1 cellular context compared by ENCODE assay signal in the genomic region with DNA sequence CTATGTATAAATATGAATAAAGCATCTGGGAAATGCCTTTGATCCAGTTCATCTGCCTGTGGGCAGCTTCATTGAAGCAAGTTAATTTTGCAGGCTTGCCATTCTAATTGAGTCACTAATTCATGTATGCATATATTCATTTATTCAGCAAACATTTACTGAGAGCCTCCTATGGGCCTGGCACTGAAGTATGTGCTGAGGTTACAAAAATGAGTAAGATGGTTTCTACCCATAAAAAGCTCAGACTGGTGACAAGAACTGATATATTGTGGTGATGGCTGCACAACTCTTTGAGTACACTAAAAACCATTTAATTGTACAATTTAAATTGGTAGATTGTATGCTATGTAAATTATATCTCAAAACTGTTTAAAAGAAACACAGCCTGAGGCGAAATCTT.
TF ChIP-seq lines count a peak whose summit lies in the region.

No MANE protein-coding gene starts in this region.

TF ChIP-seq in GM23338, 12 proteins besides CTCF, POLR2A, EP300 and RAD21 (continued from another document):
- TF ChIP-seq, protein P1, sequence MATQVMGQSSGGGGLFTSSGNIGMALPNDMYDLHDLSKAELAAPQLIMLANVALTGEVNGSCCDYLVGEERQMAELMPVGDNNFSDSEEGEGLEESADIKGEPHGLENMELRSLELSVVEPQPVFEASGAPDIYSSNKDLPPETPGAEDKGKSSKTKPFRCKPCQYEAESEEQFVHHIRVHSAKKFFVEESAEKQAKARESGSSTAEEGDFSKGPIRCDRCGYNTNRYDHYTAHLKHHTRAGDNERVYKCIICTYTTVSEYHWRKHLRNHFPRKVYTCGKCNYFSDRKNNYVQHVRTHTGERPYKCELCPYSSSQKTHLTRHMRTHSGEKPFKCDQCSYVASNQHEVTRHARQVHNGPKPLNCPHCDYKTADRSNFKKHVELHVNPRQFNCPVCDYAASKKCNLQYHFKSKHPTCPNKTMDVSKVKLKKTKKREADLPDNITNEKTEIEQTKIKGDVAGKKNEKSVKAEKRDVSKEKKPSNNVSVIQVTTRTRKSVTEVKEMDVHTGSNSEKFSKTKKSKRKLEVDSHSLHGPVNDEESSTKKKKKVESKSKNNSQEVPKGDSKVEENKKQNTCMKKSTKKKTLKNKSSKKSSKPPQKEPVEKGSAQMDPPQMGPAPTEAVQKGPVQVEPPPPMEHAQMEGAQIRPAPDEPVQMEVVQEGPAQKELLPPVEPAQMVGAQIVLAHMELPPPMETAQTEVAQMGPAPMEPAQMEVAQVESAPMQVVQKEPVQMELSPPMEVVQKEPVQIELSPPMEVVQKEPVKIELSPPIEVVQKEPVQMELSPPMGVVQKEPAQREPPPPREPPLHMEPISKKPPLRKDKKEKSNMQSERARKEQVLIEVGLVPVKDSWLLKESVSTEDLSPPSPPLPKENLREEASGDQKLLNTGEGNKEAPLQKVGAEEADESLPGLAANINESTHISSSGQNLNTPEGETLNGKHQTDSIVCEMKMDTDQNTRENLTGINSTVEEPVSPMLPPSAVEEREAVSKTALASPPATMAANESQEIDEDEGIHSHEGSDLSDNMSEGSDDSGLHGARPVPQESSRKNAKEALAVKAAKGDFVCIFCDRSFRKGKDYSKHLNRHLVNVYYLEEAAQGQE (IDR thresholded peaks at IDR 0.05; ENCODE audit: unreplicated experiment), result no peak
- TF ChIP-seq EZH2phosphoT487 (IDR thresholded peaks at IDR 0.05; ENCODE audit: unreplicated experiment), result no peak
